ENCODE assay signal across 8 cellular contexts in genomic region chr3:171461087-171461917, GRCh38. TPM values are rescaled to one million over a fixed set of nuclear protein-coding genes. Genes with fewer than 3 reads are reported as not detected.
DNase-seq lines count a peak whose midpoint lies in the region; ATAC-seq and TF ChIP-seq lines count a peak whose summit lies in the region.

No MANE protein-coding gene starts in this region.

- no peaks in the 10 kb centered on the region for H3K79me1 ChIP-seq in mesendoderm (ENCODE audit: low read length)

- H3K56ac ChIP-seq in mesendoderm (ENCODE audit: low read length) = peak overlapping the region; percentile 79

- H3K27me3 ChIP-seq in ectodermal cell (ENCODE audit: control insufficient read depth, insufficient read depth, low read length, poor library complexity, severe bottlenecking) (peaks cover 46% of the 10 kb centered on the region), mesendoderm (ENCODE audit: insufficient read depth, low read length, poor library complexity) (no peaks in the 10 kb centered on the region), tibial artery (no peaks in the 10 kb centered on the region)

- 1 to 2% methylated on average over 18 to 22 of the region's 22 CpGs for WGBS in ectodermal cell, 2 experiments
- WGBS in mesendoderm (ENCODE audit: extremely low coverage, insufficient coverage, low lambda C conversion rate) = no CpG with 5 or more reads among the region's 22 CpGs

- H3K23ac ChIP-seq in mesendoderm (ENCODE audit: low read length) = peak overlapping the region; percentile 67

- DNase-seq in GM12864 (ENCODE audit: low read depth) (no peak), HuH-7.5 (ENCODE audit: low spot score) (peak; percentile 37), T-helper 2 cell (peak in 3 of 5 experiments; percentile 9 to 79 (median 18)), mesendoderm (peak; percentile 76), tibial artery (no peak), NCI-H1930 (lab: John Stamatoyannopoulos, UW) (no peak)

- H2AK5ac ChIP-seq in mesendoderm (ENCODE audit: low read length) = no peak overlapping the region

- H4K8ac ChIP-seq in mesendoderm (ENCODE audit: low read depth, low read length) = no peak overlapping the region

- H4K5ac ChIP-seq in mesendoderm (ENCODE audit: low read length) = no peak overlapping the region

- H3K4ac ChIP-seq in mesendoderm (ENCODE audit: low read depth, low read length) = no peak overlapping the region

- no peak overlapping the region for H2BK5ac ChIP-seq in mesendoderm (ENCODE audit: low read length)

- no peaks in the 10 kb centered on the region for H3K36me3 ChIP-seq in ectodermal cell (ENCODE audit: control insufficient read depth, insufficient read depth, low read length)
- H3K36me3 ChIP-seq in mesendoderm (ENCODE audit: control insufficient read depth, insufficient read depth, low read length) = no peaks in the 10 kb centered on the region
- no peaks in the 10 kb centered on the region for H3K36me3 ChIP-seq in tibial artery

- H3K27ac ChIP-seq in ectodermal cell (ENCODE audit: insufficient read depth, low read depth, low read length, poor library complexity, severe bottlenecking) (no peak overlapping the region), mesendoderm (ENCODE audit: low read depth, low read length) (peak overlapping the region; percentile 13), tibial artery (peak overlapping the region; percentile 77 to 81)

- H3K4me3 ChIP-seq in GM12864 (ENCODE audit: low read depth, low read length) (peak overlapping the region; percentile 90), ectodermal cell (ENCODE audit: insufficient read depth, low read depth, low read length) (peak overlapping the region; percentile 67), mesendoderm (ENCODE audit: low read length) (peak overlapping the region; percentile 70), tibial artery (peak overlapping the region; percentile 83 to 92)

- H3K9me3 ChIP-seq in ectodermal cell (ENCODE audit: control insufficient read depth, low read length) (no peaks in the 10 kb centered on the region), tibial artery (no peaks in the 10 kb centered on the region)

- intact Hi-C loops in tibial artery (cut with DNase I; ENCODE audit: low total_unique reads) = loop anchor here (5.0 kb wide), 1 partner anchor 274 kb away; no protein-coding TSS in a partner anchor

- peaks cover 11% of the 10 kb centered on the region for H3K79me2 ChIP-seq in mesendoderm (ENCODE audit: control insufficient read depth, insufficient read depth, low read length)

- H2BK120ac ChIP-seq in mesendoderm (ENCODE audit: low read depth, low read length) = no peak overlapping the region

- ATAC-seq in GM21717 (IDR thresholded peaks at IDR 0.05; ENCODE audit: unreplicated experiment) = peak; percentile 29

- peak overlapping the region; percentile 12 for H2BK15ac ChIP-seq in mesendoderm (replicated peaks; ENCODE audit: low read depth)

- peak overlapping the region; percentile 55 for H3K9ac ChIP-seq in mesendoderm (ENCODE audit: low read length)

- TF ChIP-seq CTCF in GM12864 (IDR thresholded peaks at IDR 0.05; ENCODE audit: low read depth, low read length, missing control alignments) = no peak
- TF ChIP-seq CTCF in tibial artery (IDR thresholded peaks at IDR 0.05) = no peak

- peak overlapping the region; percentile 87 for H3K4me2 ChIP-seq in mesendoderm (ENCODE audit: low read length)

- H3K4me1 ChIP-seq in ectodermal cell (ENCODE audit: control insufficient read depth, insufficient read depth, low read length) (peaks cover 13% of the 10 kb centered on the region), mesendoderm (ENCODE audit: control insufficient read depth, low read depth, low read length) (peaks cover 8% of the 10 kb centered on the region), tibial artery (peaks cover 0 to 19% (median 8%) of the 10 kb centered on the region in 4 donors)

- peak overlapping the region; percentile 72 for H3K18ac ChIP-seq in mesendoderm (ENCODE audit: low read length)

RNA-seq across cellular contexts. Expression of gene TNIK, which starts 1.1 kb away (rescaled TPM):
- 15.1 TPM for polyA plus RNA-seq in ectodermal cell (2013, experiment 1 of 4)
- 11.0 TPM for polyA plus RNA-seq in ectodermal cell (2013, experiment 2 of 4)
- 10.2 TPM for polyA plus RNA-seq in ectodermal cell (2013, experiment 3 of 4)
- polyA plus RNA-seq in ectodermal cell (2013, experiment 4 of 4) = 9.5 TPM
- polyA plus RNA-seq in mesendoderm (2013, experiment 1 of 2) = 32.3 TPM
- 33.3 TPM for polyA plus RNA-seq in mesendoderm (2013, experiment 2 of 2)

Comparison
In these comparisons a context has a peak if more than half of its experiments do, and no peak if none do; other contexts are left out.
1. DNase-seq: peak in HuH-7.5 (single experiment), T-helper 2 cell (3 of 5) and mesendoderm (single experiment); none in GM12864 (single experiment), tibial artery (0 of 2) and NCI-H1930 (0 of 2).
2. Peak in every context shown above with its lines, with median percentiles within 50 percentile points of each other: H3K4me3 ChIP-seq.